19 cellular contexts compared by ENCODE assay signal in the genomic region with DNA sequence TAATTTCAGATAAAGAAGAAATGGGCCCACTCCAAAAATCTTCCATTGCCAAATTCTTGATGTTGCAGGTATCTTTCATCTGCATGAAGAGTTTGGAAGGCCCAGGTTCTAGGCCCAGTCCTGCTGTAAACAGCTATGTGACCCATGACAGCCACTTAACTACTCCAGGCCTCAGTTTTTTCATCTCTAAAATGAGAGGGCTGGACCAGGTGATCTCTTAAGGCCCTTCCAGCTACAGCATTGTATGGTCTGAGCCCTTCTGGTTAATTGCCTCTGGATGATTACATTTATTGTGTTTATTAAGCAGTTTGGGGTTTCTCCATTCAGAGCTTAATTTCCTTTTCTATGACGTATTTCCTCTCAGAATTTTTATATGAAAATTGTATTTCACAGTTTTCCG.
DNase-seq lines count a peak whose midpoint lies in the region; ATAC-seq and TF ChIP-seq lines count a peak whose summit lies in the region.
"Had no signal": no experiment of that assay in that cellular context is flagged by ENCODE, and none has a peak within 500 bp of the region (broad histone marks: within the 10 kb centered on the region; RNA-seq: fewer than 3 reads in every experiment).

No MANE protein-coding gene starts in this region.

- H3K4me3 ChIP-seq in SK-N-SH (ENCODE audit: low read depth in 2 of 2, low read length in 1 of 2) (no peak overlapping the region), left lung (no peak overlapping the region)
- H3K4me3 ChIP-seq: BLaER1, GM23338 had no signal

- no peaks in the 10 kb centered on the region for H3K4me1 Mint-ChIP-seq in activated naive CD8-positive, alpha-beta T cell treated with anti-CD3 and anti-CD28 coated beads, Interleukin-2, amount 10 ng/mL, durations not matched to agents 7 days and 5 days
- no peaks in the 10 kb centered on the region for H3K4me1 Mint-ChIP-seq in activated naive CD8-positive, alpha-beta T cell treated with anti-CD3 and anti-CD28 coated beads for 36 hours
- no peaks in the 10 kb centered on the region for H3K4me1 Mint-ChIP-seq in activated CD8-positive, alpha-beta T cell treated with anti-CD3 and anti-CD28 coated beads, Interleukin-2, amount 10 ng/mL, durations not matched to agents 7 days and 5 days (ENCODE audit: low read depth)
- H3K4me1 Mint-ChIP-seq: B cell had no signal

- no peak overlapping the region for H3K4me2 ChIP-seq in SK-N-SH
- H3K4me2 ChIP-seq: BLaER1, GM23338 had no signal

- H3K36me3 ChIP-seq in SK-N-SH (replicated peaks in 1 of 2; ENCODE audit: control insufficient read depth in 1 of 2, insufficient read depth in 2 of 2, low read length in 1 of 2), result no peaks in the 10 kb centered on the region
- H3K36me3 ChIP-seq in left lung, result no peaks in the 10 kb centered on the region
- H3K36me3 ChIP-seq: BLaER1 had no signal

- no peak for TF ChIP-seq RAD21 in SK-N-SH (IDR thresholded peaks at IDR 0.05; ENCODE audit: low read length)

- ATAC-seq in SK-N-SH treated with all-trans-retinoic acid at 6 μM for 48 hours, result no peak
- ATAC-seq in activated naive CD8-positive, alpha-beta T cell treated with anti-CD3 and anti-CD28 coated beads, Interleukin-2, amount 10 ng/mL, durations not matched to agents 7 days and 5 days (ENCODE audit: low read depth), result peak; percentile 38
- peak; percentile 57 for ATAC-seq in activated CD8-positive, alpha-beta T cell treated with anti-CD3 and anti-CD28 coated beads, Interleukin-2, amount 10 ng/mL, durations not matched to agents 7 days and 5 days
- no peak for ATAC-seq in left lung
- no peak for ATAC-seq in GM21786 (IDR thresholded peaks at IDR 0.05; ENCODE audit: unreplicated experiment)
- ATAC-seq: CD8-positive, alpha-beta T cell; GM23338; HCT116 had no signal

- DNase-seq in SK-N-SH (no peak), left lung (no peak)
- no peak for DNase-seq in activated naive CD8-positive, alpha-beta T cell treated with anti-CD3 and anti-CD28 coated beads, Interleukin-2, amount 10 ng/mL, durations not matched to agents 7 days and 5 days
- no peak for DNase-seq in activated naive CD8-positive, alpha-beta T cell treated with anti-CD3 and anti-CD28 coated beads for 36 hours
- no peak for DNase-seq in activated CD8-positive, alpha-beta T cell treated with anti-CD3 and anti-CD28 coated beads, Interleukin-2, amount 10 ng/mL, durations not matched to agents 7 days and 5 days
- DNase-seq: Caco-2; CD4-positive, CD25-positive, alpha-beta regulatory T cell; CD8-positive, alpha-beta T cell; DMS153; DND-41; H9 had no signal

- H3K9ac ChIP-seq in SK-N-SH, result no peak overlapping the region
- H3K9ac ChIP-seq: BLaER1 had no signal

- H3K36me3 Mint-ChIP-seq in activated naive CD8-positive, alpha-beta T cell treated with anti-CD3 and anti-CD28 coated beads, Interleukin-2, amount 10 ng/mL, durations not matched to agents 7 days and 5 days, result no peaks in the 10 kb centered on the region
- H3K36me3 Mint-ChIP-seq in activated naive CD8-positive, alpha-beta T cell treated with anti-CD3 and anti-CD28 coated beads for 36 hours, result no peaks in the 10 kb centered on the region
- no peaks in the 10 kb centered on the region for H3K36me3 Mint-ChIP-seq in activated CD8-positive, alpha-beta T cell treated with anti-CD3 and anti-CD28 coated beads, Interleukin-2, amount 10 ng/mL, durations not matched to agents 7 days and 5 days (ENCODE audit: low read depth)
- H3K36me3 Mint-ChIP-seq: CD4-positive, CD25-positive, alpha-beta regulatory T cell; CD8-positive, alpha-beta T cell had no signal

- no peaks in the 10 kb centered on the region for H3K9me3 Mint-ChIP-seq in activated naive CD8-positive, alpha-beta T cell treated with anti-CD3 and anti-CD28 coated beads, Interleukin-2, amount 10 ng/mL, durations not matched to agents 7 days and 5 days
- no peaks in the 10 kb centered on the region for H3K9me3 Mint-ChIP-seq in activated naive CD8-positive, alpha-beta T cell treated with anti-CD3 and anti-CD28 coated beads for 36 hours
- no peaks in the 10 kb centered on the region for H3K9me3 Mint-ChIP-seq in activated CD8-positive, alpha-beta T cell treated with anti-CD3 and anti-CD28 coated beads, Interleukin-2, amount 10 ng/mL, durations not matched to agents 7 days and 5 days (ENCODE audit: insufficient read depth)
- H3K9me3 Mint-ChIP-seq: CD4-positive, CD25-positive, alpha-beta regulatory T cell; CD8-positive, alpha-beta T cell; GM23338; H9 had no signal

- H3K79me2 ChIP-seq in SK-N-SH (ENCODE audit: insufficient read depth), result no peaks in the 10 kb centered on the region

- intact Hi-C loops in left lung (cut with DNase I), result no loop called here

- H3K27ac ChIP-seq in SK-N-SH (ENCODE audit: low read depth in 2 of 2, low read length in 1 of 2), result no peak overlapping the region
- no peak overlapping the region for H3K27ac ChIP-seq in left lung
- H3K27ac ChIP-seq: 22Rv1, BLaER1, C4-2B had no signal

- H2AFZ ChIP-seq in SK-N-SH (ENCODE audit: low read depth), result peak overlapping the region; percentile 9; the same call in 1 of the 2 replicates
- H2AFZ ChIP-seq: GM23338 had no signal

- H3K9me3 ChIP-seq in SK-N-SH, result no peaks in the 10 kb centered on the region
- H3K9me3 ChIP-seq in left lung, result no peaks in the 10 kb centered on the region
- H3K9me3 ChIP-seq: BLaER1, Caco-2 had no signal

- H3K27me3 Mint-ChIP-seq in activated naive CD8-positive, alpha-beta T cell treated with anti-CD3 and anti-CD28 coated beads, Interleukin-2, amount 10 ng/mL, durations not matched to agents 7 days and 5 days, result peaks cover 17% of the 10 kb centered on the region
- H3K27me3 Mint-ChIP-seq in activated naive CD8-positive, alpha-beta T cell treated with anti-CD3 and anti-CD28 coated beads for 36 hours, result no peaks in the 10 kb centered on the region
- no peaks in the 10 kb centered on the region for H3K27me3 Mint-ChIP-seq in activated CD8-positive, alpha-beta T cell treated with anti-CD3 and anti-CD28 coated beads, Interleukin-2, amount 10 ng/mL, durations not matched to agents 7 days and 5 days (ENCODE audit: low read depth)
- H3K27me3 Mint-ChIP-seq: B cell; CD4-positive, CD25-positive, alpha-beta regulatory T cell had no signal

- no peaks in the 10 kb centered on the region for H3K9me2 ChIP-seq in SK-N-SH

- TF ChIP-seq CTCF in SK-N-SH (IDR thresholded peaks at IDR 0.05), result no peak
- TF ChIP-seq CTCF in left lung (IDR thresholded peaks at IDR 0.05), result no peak

- CTCF ChIA-PET in SK-N-SH (lab: Yijun Ruan, JAX), result interaction anchor here (0.8 to 1.2 kb wide), 4 partner anchors 25 to 592 kb away, joined by 3 to 6 read pairs (median 3); no protein-coding TSS in a partner anchor
- CTCF ChIA-PET in activated CD8-positive, alpha-beta T cell treated with anti-CD3 and anti-CD28 coated beads, Interleukin-2, amount 10 ng/mL, durations not matched to agents 7 days and 5 days (lab: Charles Lee), result interaction anchor here (1.2 to 1.3 kb wide), 2 partner anchors 13 to 61 kb away, joined by 3 to 4 read pairs; no protein-coding TSS in a partner anchor

- no peak for TF ChIP-seq EP300 in SK-N-SH (IDR thresholded peaks at IDR 0.05; ENCODE audit: borderline replicate concordance in 1 of 2, low read depth in 1 of 2, low read length in 1 of 2)

- POLR2A ChIA-PET in SK-N-SH (lab: Yijun Ruan, JAX), result interaction anchor here (0.6 to 0.7 kb wide), 2 partner anchors 32 to 195 kb away, joined by 3 read pairs; no protein-coding TSS in a partner anchor
- POLR2A ChIA-PET in activated naive CD8-positive, alpha-beta T cell treated with anti-CD3 and anti-CD28 coated beads, Interleukin-2, amount 10 ng/mL, durations not matched to agents 7 days and 5 days (lab: Charles Lee), result no interaction called here
- POLR2A ChIA-PET in activated CD8-positive, alpha-beta T cell treated with anti-CD3 and anti-CD28 coated beads, Interleukin-2, amount 10 ng/mL, durations not matched to agents 7 days and 5 days (lab: Charles Lee), result no interaction called here

- no peaks in the 10 kb centered on the region for H4K20me1 ChIP-seq in SK-N-SH (ENCODE audit: insufficient read depth)
- H4K20me1 ChIP-seq: BLaER1 had no signal

- H3F3A ChIP-seq in SK-N-SH (replicated peaks; ENCODE audit: insufficient read depth), result no peaks in the 10 kb centered on the region

- H3K4me1 ChIP-seq in SK-N-SH (ENCODE audit: control insufficient read depth in 1 of 2, insufficient read depth in 2 of 2, low read depth in 1 of 2, low read length in 1 of 2), result no peaks in the 10 kb centered on the region
- H3K4me1 ChIP-seq in left lung, result no peaks in the 10 kb centered on the region
- H3K4me1 ChIP-seq: BLaER1, Caco-2 had no signal

- 51% methylated on average over 2 of the region's 2 CpGs for WGBS in SK-N-SH (ENCODE audit: low lambda C conversion rate)

- no peak overlapping the region for H3K27ac Mint-ChIP-seq in activated naive CD8-positive, alpha-beta T cell treated with anti-CD3 and anti-CD28 coated beads, Interleukin-2, amount 10 ng/mL, durations not matched to agents 7 days and 5 days
- no peak overlapping the region for H3K27ac Mint-ChIP-seq in activated naive CD8-positive, alpha-beta T cell treated with anti-CD3 and anti-CD28 coated beads for 36 hours
- H3K27ac Mint-ChIP-seq in activated CD8-positive, alpha-beta T cell treated with anti-CD3 and anti-CD28 coated beads, Interleukin-2, amount 10 ng/mL, durations not matched to agents 7 days and 5 days, result no peak overlapping the region
- H3K27ac Mint-ChIP-seq: B cell; CD4-positive, CD25-positive, alpha-beta regulatory T cell; CD8-positive, alpha-beta T cell; GM23338; H9 had no signal

- H3K27me3 ChIP-seq in SK-N-SH (ENCODE audit: insufficient read depth) (peaks cover 9% of the 10 kb centered on the region), left lung (no peaks in the 10 kb centered on the region)
- H3K27me3 ChIP-seq: BLaER1 had no signal

- H3K4me3 Mint-ChIP-seq in activated naive CD8-positive, alpha-beta T cell treated with anti-CD3 and anti-CD28 coated beads, Interleukin-2, amount 10 ng/mL, durations not matched to agents 7 days and 5 days, result no peak overlapping the region
- H3K4me3 Mint-ChIP-seq in activated naive CD8-positive, alpha-beta T cell treated with anti-CD3 and anti-CD28 coated beads for 36 hours, result no peak overlapping the region
- no peak overlapping the region for H3K4me3 Mint-ChIP-seq in activated CD8-positive, alpha-beta T cell treated with anti-CD3 and anti-CD28 coated beads, Interleukin-2, amount 10 ng/mL, durations not matched to agents 7 days and 5 days
- H3K4me3 Mint-ChIP-seq: B cell; CD4-positive, CD25-positive, alpha-beta regulatory T cell; CD8-positive, alpha-beta T cell; GM23338; H9 had no signal

TF ChIP-seq in SK-N-SH, 30 proteins besides CTCF, POLR2A, EP300 and RAD21 (continues in another document):
- TF ChIP-seq NRF1 (IDR thresholded peaks at IDR 0.05; ENCODE audit: low read depth, low read length), result no peak
- TF ChIP-seq RCOR1 (IDR thresholded peaks at IDR 0.05; ENCODE audit: low read length), result no peak

Comparison
In these comparisons a context has a peak if more than half of its experiments do, and no peak if none do; other contexts are left out.
1. ATAC-seq: peak in activated naive CD8-positive, alpha-beta T cell treated with anti-CD3 and anti-CD28 coated beads, Interleukin-2, amount 10 ng/mL, durations not matched to agents 7 days and 5 days (single experiment) and activated CD8-positive, alpha-beta T cell treated with anti-CD3 and anti-CD28 coated beads, Interleukin-2, amount 10 ng/mL, durations not matched to agents 7 days and 5 days (single experiment); none in SK-N-SH treated with all-trans-retinoic acid at 6 μM for 48 hours (single experiment), left lung (single experiment) and GM21786 (single experiment).